8 cellular contexts compared by ENCODE assay signal in the genomic region with DNA sequence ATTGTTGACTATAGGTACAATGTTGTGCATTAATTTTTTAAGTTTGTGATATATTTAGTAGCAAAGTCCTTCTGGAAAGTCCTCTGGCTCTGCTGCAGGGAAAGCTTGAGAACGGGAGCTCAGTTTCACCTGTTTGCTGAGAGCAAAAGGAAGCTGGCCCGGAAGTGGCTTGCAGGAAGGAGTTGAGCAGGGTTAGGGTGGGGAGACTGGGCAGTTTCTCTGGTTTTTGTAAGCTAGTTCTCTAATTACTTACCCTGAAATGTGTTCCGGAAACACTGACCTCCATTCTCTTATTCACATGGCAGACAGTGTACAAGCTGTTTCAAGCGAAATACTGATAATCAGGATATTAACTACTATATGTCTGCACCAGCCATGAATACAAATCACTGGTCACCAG. TPM values are rescaled to one million over a fixed set of nuclear protein-coding genes. Genes with fewer than 3 reads are reported as not detected.
DNase-seq lines count a peak whose midpoint lies in the region; ATAC-seq and TF ChIP-seq lines count a peak whose summit lies in the region.

No MANE protein-coding gene starts in this region.

- H3K4me1 ChIP-seq in BLaER1, result peaks cover 19% of the 10 kb centered on the region
- H3K4me1 ChIP-seq in ascending aorta, result peaks cover 15 to 60% of the 10 kb centered on the region in 2 donors

- H3K36me3 Mint-ChIP-seq in stimulated activated memory B cell treated with anti-CD40 and anti-IgM and Interleukin-4, amounts not matched to agents 10 μg/mL and 1 μg/mL and 100 μg/mL, for 72 hours, result peaks cover 46% of the 10 kb centered on the region

- intact Hi-C loops in ascending aorta (cut with DNase I), result no loop called here

- no peak overlapping the region for H3K9ac ChIP-seq in BLaER1

- H3K27me3 Mint-ChIP-seq in stimulated activated memory B cell treated with anti-CD40 and anti-IgM and Interleukin-4, amounts not matched to agents 10 μg/mL and 1 μg/mL and 100 μg/mL, for 72 hours, result no peaks in the 10 kb centered on the region

- H3K9me3 Mint-ChIP-seq in stimulated activated memory B cell treated with anti-CD40 and anti-IgM and Interleukin-4, amounts not matched to agents 10 μg/mL and 1 μg/mL and 100 μg/mL, for 72 hours, result no peaks in the 10 kb centered on the region

- peak; percentile 49 for ATAC-seq in GM19397 (IDR thresholded peaks at IDR 0.05; ENCODE audit: unreplicated experiment)
- peak; percentile 66 for ATAC-seq in HG03521 (IDR thresholded peaks at IDR 0.05; ENCODE audit: unreplicated experiment)
- ATAC-seq in stimulated activated memory B cell treated with anti-CD40 and anti-IgM and Interleukin-4, amounts not matched to agents 10 μg/mL and 1 μg/mL and 100 μg/mL, for 72 hours, result peak; percentile 87

- no peak overlapping the region for H3K4me3 ChIP-seq in BLaER1
- no peak overlapping the region for H3K4me3 ChIP-seq in ascending aorta

- peak overlapping the region; percentile 89 for H3K27ac Mint-ChIP-seq in stimulated activated memory B cell treated with anti-CD40 and anti-IgM and Interleukin-4, amounts not matched to agents 10 μg/mL and 1 μg/mL and 100 μg/mL, for 72 hours

- peak overlapping the region; percentile 31; the same call in 1 of the 2 replicates for H3K27ac ChIP-seq in BLaER1
- H3K27ac ChIP-seq in ascending aorta, result peak overlapping the region; percentile 74 to 87

- H3K4me3 Mint-ChIP-seq in stimulated activated memory B cell treated with anti-CD40 and anti-IgM and Interleukin-4, amounts not matched to agents 10 μg/mL and 1 μg/mL and 100 μg/mL, for 72 hours, result peak overlapping the region; percentile 13

- H3K36me3 ChIP-seq in BLaER1, result peaks cover 72% of the 10 kb centered on the region
- H3K36me3 ChIP-seq in ascending aorta, result peaks cover 51 to 74% of the 10 kb centered on the region in 2 donors

- peak overlapping the region; percentile 63 for H3K4me2 ChIP-seq in BLaER1

- H3K9me3 ChIP-seq in BLaER1 (no peaks in the 10 kb centered on the region), ascending aorta (no peaks in the 10 kb centered on the region)

- DNase-seq in ascending aorta (ENCODE audit: low spot score in 2 of 2) (no peak), SHP77 treated with DMSO at 0.1 percent for 48 hours (lab: John Stamatoyannopoulos, UW) (no peak), midbrain (lab: John Stamatoyannopoulos, UW) (no peak), NCI-H2107 treated with DMSO at 0.1 percent for 48 hours (lab: John Stamatoyannopoulos, UW; ENCODE audit: unreplicated experiment) (no peak)

- H3K4me1 Mint-ChIP-seq in stimulated activated memory B cell treated with anti-CD40 and anti-IgM and Interleukin-4, amounts not matched to agents 10 μg/mL and 1 μg/mL and 100 μg/mL, for 72 hours, result peaks cover 39% of the 10 kb centered on the region

- H3K27me3 ChIP-seq in BLaER1 (no peaks in the 10 kb centered on the region), ascending aorta (no peaks in the 10 kb centered on the region)

- no peak for TF ChIP-seq CTCF in ascending aorta (IDR thresholded peaks at IDR 0.05)

- no peaks in the 10 kb centered on the region for H4K20me1 ChIP-seq in BLaER1

RNA-seq across cellular contexts. Expression of a gene that starts 22.3 kb away (rescaled TPM):
- 15.8 TPM for total RNA-seq in ascending aorta
